15 cellular contexts compared by ENCODE assay signal in the genomic region with DNA sequence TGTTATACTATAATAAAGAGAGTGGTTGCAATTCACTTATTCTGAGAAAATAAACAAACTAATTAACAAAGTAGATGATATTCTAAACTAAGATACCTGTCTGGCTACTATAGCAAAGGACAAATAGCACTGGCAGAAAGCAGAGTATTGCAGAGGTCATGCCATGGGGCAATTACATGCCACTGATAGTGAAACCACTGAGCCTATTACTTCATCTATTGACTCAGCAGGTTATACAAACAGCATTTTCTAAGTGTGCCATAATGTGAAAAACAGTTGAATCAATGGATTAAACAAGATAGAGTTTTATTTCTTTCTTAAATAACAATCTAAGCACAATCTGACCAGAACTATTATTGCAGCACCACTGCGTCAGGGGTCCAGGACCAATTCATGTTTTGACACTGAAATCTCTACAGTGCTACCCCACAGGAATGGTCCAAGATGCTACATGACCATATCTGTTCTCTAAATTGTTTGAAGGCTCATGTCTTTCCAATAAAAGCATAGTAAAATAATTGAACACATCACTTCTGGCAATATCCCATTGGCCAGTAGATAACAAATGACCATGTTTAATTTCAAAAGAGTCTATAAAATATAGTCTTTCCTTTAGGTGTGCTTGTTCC.
"Had no signal": no experiment of that assay in that cellular context is flagged by ENCODE, and none has a peak within 500 bp of the region (broad histone marks: within the 10 kb centered on the region; RNA-seq: fewer than 3 reads in every experiment).

No MANE protein-coding gene starts in this region.

- H3K9me3 ChIP-seq: colonic mucosa, esophagus muscularis mucosa, psoas muscle, spleen, stomach, testis had no signal

- H3K4me3 ChIP-seq: colonic mucosa, esophagus muscularis mucosa, psoas muscle, spleen, stomach, testis had no signal

- H3K27ac ChIP-seq: colonic mucosa, esophagus muscularis mucosa, psoas muscle, spleen, stomach, testis had no signal

- H3K36me3 ChIP-seq: colonic mucosa, esophagus muscularis mucosa, spleen, stomach had no signal

- H3K27me3 ChIP-seq: colonic mucosa, esophagus muscularis mucosa, spleen, stomach, testis had no signal

- H3K4me1 ChIP-seq: colonic mucosa, esophagus muscularis mucosa, psoas muscle, spleen, stomach, testis had no signal

- DNase-seq: activated CD4-positive, alpha-beta T cell treated with anti-CD3 and anti-CD28 coated beads, Interleukin-2, amount 50 U/mL, for 4 hours; activated CD4-positive, CD25-positive, alpha-beta regulatory T cell treated with anti-CD3 and anti-CD28 coated beads, Interleukin-2, amount 50 U/mL, for 72 hours; activated naive CD4-positive, alpha-beta T cell; activated naive CD8-positive, alpha-beta T cell treated with anti-CD3 and anti-CD28 coated beads, Interleukin-2, amount 50 U/mL, for 24 hours; activated T-cell treated with anti-CD3 and anti-CD28 coated beads for 4 hours; caudate nucleus; colonic mucosa; midbrain; psoas muscle; spleen; stomach; SW 1271; testis had no signal

- ATAC-seq: activated naive CD8-positive, alpha-beta T cell treated with anti-CD3 and anti-CD28 coated beads, Interleukin-2, amount 50 U/mL, for 24 hours; psoas muscle; sciatic nerve had no signal
